ENCODE assay signal across 29 cellular contexts in genomic region chr12:125163148-125163547, GRCh38.
"Had no signal": no experiment of that assay in that cellular context is flagged by ENCODE, and none has a peak within 500 bp of the region (broad histone marks: within the 10 kb centered on the region; RNA-seq: fewer than 3 reads in every experiment).

No MANE protein-coding gene starts in this region.

- H3K27me3 ChIP-seq: suprapubic skin, testis, thyroid gland, tibial nerve, transverse colon, upper lobe of left lung, upper lobe of right lung, uterus, vagina had no signal

- H3K9me3 Mint-ChIP-seq: stimulated activated effector memory CD8-positive, alpha-beta T cell treated with anti-CD3 and anti-CD28 coated beads, Interleukin-12 subunit alpha, Interleukin-12 subunit beta, amount 100 ng/mL, for 72 hours; stimulated activated naive B cell treated with anti-CD40 and anti-IgM and Interleukin-4, amounts not matched to agents 10 μg/mL and 1 μg/mL and 100 μg/mL, for 72 hours; stimulated activated naive CD8-positive, alpha-beta T cell treated with anti-CD3 and anti-CD28 coated beads, Interleukin-15, amount 100 ng/mL, for 72 hours; stimulated activated naive CD8-positive, alpha-beta T cell treated with anti-CD3 and anti-CD28 coated beads, Interleukin-15, Interleukin-2, amounts not matched to agents 100 ng/mL and 50 ng/mL, for 24 hours; type B pancreatic cell had no signal

- H3K4me3 ChIP-seq: stomach, suprapubic skin, testis, thoracic aorta, thyroid gland, tibial artery, tibial nerve, transverse colon, upper lobe of left lung, upper lobe of right lung, uterus, vagina had no signal

- H3K4me3 Mint-ChIP-seq: stimulated activated effector memory CD8-positive, alpha-beta T cell treated with anti-CD3 and anti-CD28 coated beads, Interleukin-12 subunit alpha, Interleukin-12 subunit beta, amount 100 ng/mL, for 72 hours; stimulated activated memory B cell treated with anti-CD40 and anti-IgM and Interleukin-4, amounts not matched to agents 10 μg/mL and 1 μg/mL and 100 μg/mL, for 72 hours; stimulated activated naive B cell treated with anti-CD40 and anti-IgM and Interleukin-4, amounts not matched to agents 10 μg/mL and 1 μg/mL and 100 μg/mL, for 72 hours; stimulated activated naive CD8-positive, alpha-beta T cell treated with anti-CD3 and anti-CD28 coated beads, Interleukin-15, amount 100 ng/mL, for 72 hours; stimulated activated naive CD8-positive, alpha-beta T cell treated with anti-CD3 and anti-CD28 coated beads, Interleukin-15, Interleukin-2, amounts not matched to agents 100 ng/mL and 50 ng/mL, for 24 hours; type B pancreatic cell had no signal

- H3K27ac ChIP-seq: stomach, suprapubic skin, testis, thoracic aorta, thyroid gland, tibial artery, tibial nerve, transverse colon, upper lobe of left lung, upper lobe of right lung, uterus, vagina had no signal

- H3K4me1 ChIP-seq: stomach, suprapubic skin, testis, thyroid gland, tibial artery, tibial nerve, transverse colon, upper lobe of left lung, upper lobe of right lung, uterus, vagina had no signal

- ATAC-seq: stimulated activated effector memory CD8-positive, alpha-beta T cell treated with anti-CD3 and anti-CD28 coated beads, Interleukin-12 subunit alpha, Interleukin-12 subunit beta, amount 100 ng/mL, for 72 hours; stimulated activated memory B cell treated with anti-CD40 and anti-IgM and Interleukin-4, amounts not matched to agents 10 μg/mL and 1 μg/mL and 100 μg/mL, for 72 hours; stimulated activated naive B cell treated with anti-CD40 and anti-IgM and Interleukin-4, amounts not matched to agents 10 μg/mL and 1 μg/mL and 100 μg/mL, for 72 hours; stimulated activated naive CD8-positive, alpha-beta T cell treated with anti-CD3 and anti-CD28 coated beads, Interleukin-15, amount 100 ng/mL, for 72 hours; stimulated activated naive CD8-positive, alpha-beta T cell treated with anti-CD3 and anti-CD28 coated beads, Interleukin-15, Interleukin-2, amounts not matched to agents 100 U/mL and 50 U/mL, for 24 hours; upper lobe of right lung had no signal

- H3K36me3 ChIP-seq: stomach, suprapubic skin, thoracic aorta, thyroid gland, tibial artery, tibial nerve, transverse colon, upper lobe of left lung, upper lobe of right lung, uterus, vagina had no signal

- H3K27me3 Mint-ChIP-seq: stimulated activated naive CD8-positive, alpha-beta T cell treated with anti-CD3 and anti-CD28 coated beads, Interleukin-15, Interleukin-2, amounts not matched to agents 100 ng/mL and 50 ng/mL, for 24 hours had no signal

- FAIRE-seq: urothelium cell line had no signal

- H3K9me3 ChIP-seq: suprapubic skin, testis, thoracic aorta, thyroid gland, tibial artery, transverse colon, upper lobe of left lung, upper lobe of right lung, uterus, vagina had no signal

- H3K36me3 Mint-ChIP-seq: stimulated activated effector memory CD8-positive, alpha-beta T cell treated with anti-CD3 and anti-CD28 coated beads, Interleukin-12 subunit alpha, Interleukin-12 subunit beta, amount 100 ng/mL, for 72 hours; stimulated activated naive B cell treated with anti-CD40 and anti-IgM and Interleukin-4, amounts not matched to agents 10 μg/mL and 1 μg/mL and 100 μg/mL, for 72 hours; type B pancreatic cell had no signal

- DNase-seq: stimulated activated CD4-positive, alpha-beta T cell treated with anti-CD3 and anti-CD28 coated beads, Interleukin-2, amount 100 ng/mL, for 48 hours; stimulated activated CD4-positive, alpha-beta T cell treated with anti-CD3 and anti-CD28 coated beads, Interleukin-4, amount 100 ng/mL, for 1 hour; stimulated activated CD4-positive, alpha-beta T cell treated with anti-CD3 and anti-CD28 coated beads, Interleukin-4, amount 100 ng/mL, for 24 hours; stimulated activated CD4-positive, alpha-beta T cell treated with anti-CD3 and anti-CD28 coated beads, Interleukin-4, amount 100 ng/mL, for 4 hours; stimulated activated CD8-positive, alpha-beta memory T cell treated with anti-CD3 and anti-CD28 coated beads, Interleukin-4, amount 100 ng/mL, for 48 hours; stimulated activated naive B cell treated with anti-CD40 and anti-IgM and Interleukin-4, amounts not matched to agents 10 μg/mL and 1 μg/mL and 100 μg/mL, for 72 hours; stimulated activated naive CD4-positive, alpha-beta T cell; stimulated activated naive CD4-positive, alpha-beta T cell treated with Interleukin-2 at 50 U/mL for 16 hours; stimulated activated naive CD8-positive, alpha-beta T cell treated with anti-CD3 and anti-CD28 coated beads, Interleukin-15, amount 100 ng/mL, for 72 hours; stimulated activated naive CD8-positive, alpha-beta T cell treated with anti-CD3 and anti-CD28 coated beads, Interleukin-15, Interleukin-2, amounts not matched to agents 100 U/mL and 50 U/mL, for 24 hours; stomach; substantia nigra; testis; thyroid gland; tibial artery; transverse colon; trophoblast cell; upper lobe of left lung; upper lobe of right lung; uterus had no signal

- H3K27ac Mint-ChIP-seq: stimulated activated effector memory CD8-positive, alpha-beta T cell treated with anti-CD3 and anti-CD28 coated beads, Interleukin-12 subunit alpha, Interleukin-12 subunit beta, amount 100 ng/mL, for 72 hours; stimulated activated memory B cell treated with anti-CD40 and anti-IgM and Interleukin-4, amounts not matched to agents 10 μg/mL and 1 μg/mL and 100 μg/mL, for 72 hours; stimulated activated naive B cell treated with anti-CD40 and anti-IgM and Interleukin-4, amounts not matched to agents 10 μg/mL and 1 μg/mL and 100 μg/mL, for 72 hours; stimulated activated naive CD8-positive, alpha-beta T cell treated with anti-CD3 and anti-CD28 coated beads, Interleukin-15, Interleukin-2, amounts not matched to agents 100 ng/mL and 50 ng/mL, for 24 hours; type B pancreatic cell had no signal

- H3K4me1 Mint-ChIP-seq: stimulated activated naive B cell treated with anti-CD40 and anti-IgM and Interleukin-4, amounts not matched to agents 10 μg/mL and 1 μg/mL and 100 μg/mL, for 72 hours; stimulated activated naive CD8-positive, alpha-beta T cell treated with anti-CD3 and anti-CD28 coated beads, Interleukin-15, amount 100 ng/mL, for 72 hours had no signal
